30 cellular contexts compared by ENCODE assay signal in the genomic region with DNA sequence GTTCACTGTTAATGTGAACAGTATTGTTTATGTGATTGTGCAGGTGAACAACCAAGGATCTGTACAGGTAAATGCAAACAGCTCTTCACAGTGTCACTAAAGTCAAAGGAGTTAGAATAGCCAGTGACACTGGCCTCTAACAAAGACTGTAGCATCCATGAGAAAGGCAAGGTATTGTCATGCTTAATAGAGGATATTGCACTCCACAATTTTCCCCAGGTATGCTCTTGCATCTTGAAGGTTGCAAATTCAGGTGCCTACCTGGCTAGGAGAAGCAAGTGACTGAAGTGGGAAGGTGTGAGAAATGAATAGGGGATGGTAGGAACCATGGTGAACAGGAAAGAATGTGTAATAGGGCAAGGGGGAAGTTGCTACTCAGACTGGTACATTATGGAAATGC.
"Had no signal": no experiment of that assay in that cellular context is flagged by ENCODE, and none has a peak within 500 bp of the region (broad histone marks: within the 10 kb centered on the region; RNA-seq: fewer than 3 reads in every experiment).

No MANE protein-coding gene starts in this region.

- H3K4me1 Mint-ChIP-seq: activated CD4-positive, alpha-beta memory T cell treated with anti-CD3 and anti-CD28 coated beads, Interleukin-2, amount 10 ng/mL, durations not matched to agents 7 days and 5 days; activated CD4-positive, alpha-beta T cell treated with anti-CD3 and anti-CD28 coated beads, Interleukin-2, amount 10 ng/mL, durations not matched to agents 7 days and 5 days; activated T-helper 17 cell treated with anti-CD3 and anti-CD28 coated beads, Interleukin-2, amount 50 U/mL, for 72 hours; central memory CD8-positive, alpha-beta T cell; T-helper 17 cell had no signal

- H3K27me3 Mint-ChIP-seq: dendritic cell treated with granulocyte-macrophage colony-stimulating factor and Interleukin-4, amounts not matched to agents 40 ng/mL and 50 ng/mL, for 4 days had no signal

- H3K4me3 Mint-ChIP-seq: activated CD4-positive, alpha-beta memory T cell treated with anti-CD3 and anti-CD28 coated beads, Interleukin-2, amount 10 ng/mL, durations not matched to agents 7 days and 5 days; activated CD4-positive, alpha-beta T cell treated with anti-CD3 and anti-CD28 coated beads, Interleukin-2, amount 10 ng/mL, durations not matched to agents 7 days and 5 days; activated naive CD8-positive, alpha-beta T cell; activated T-cell treated with anti-CD3 and anti-CD28 coated beads, Interleukin-2, amount 50 U/mL, for 4 hours; activated T-helper 17 cell treated with anti-CD3 and anti-CD28 coated beads, Interleukin-2, amount 50 U/mL, for 72 hours; central memory CD8-positive, alpha-beta T cell; dendritic cell treated with granulocyte-macrophage colony-stimulating factor and Interleukin-4, amounts not matched to agents 40 ng/mL and 50 ng/mL, for 4 days; effector memory CD8-positive, alpha-beta T cell; T-helper 17 cell; T-helper 2 cell treated with Interferon-gamma antibody and Interleukin-4, amounts not matched to agents 5 μg/mL and 100 μg/mL, for 36 hours had no signal

- H3K27me3 ChIP-seq: brain microvascular endothelial cell had no signal

- H3K36me3 ChIP-seq: brain microvascular endothelial cell, esophagus squamous epithelium, WERI-Rb-1 had no signal

- H3K4me1 ChIP-seq: esophagus squamous epithelium had no signal

- H3K9me3 Mint-ChIP-seq: activated CD4-positive, alpha-beta memory T cell treated with anti-CD3 and anti-CD28 coated beads, Interleukin-2, amount 10 ng/mL, durations not matched to agents 7 days and 5 days; activated CD4-positive, alpha-beta T cell treated with anti-CD3 and anti-CD28 coated beads, Interleukin-2, amount 10 ng/mL, durations not matched to agents 7 days and 5 days; activated T-cell treated with anti-CD3 and anti-CD28 coated beads, Interleukin-2, amount 50 U/mL, for 4 hours; activated T-helper 17 cell treated with anti-CD3 and anti-CD28 coated beads, Interleukin-2, amount 50 U/mL, for 72 hours; central memory CD8-positive, alpha-beta T cell; effector memory CD8-positive, alpha-beta T cell; T-helper 2 cell treated with Interferon-gamma antibody and Interleukin-4, amounts not matched to agents 5 μg/mL and 100 μg/mL, for 36 hours had no signal

- H3K36me3 Mint-ChIP-seq: activated naive CD8-positive, alpha-beta T cell had no signal

- H3K4me3 ChIP-seq: coronary artery, dorsolateral prefrontal cortex, esophagus squamous epithelium had no signal

- H3K27ac Mint-ChIP-seq: activated CD4-positive, alpha-beta memory T cell treated with anti-CD3 and anti-CD28 coated beads, Interleukin-2, amount 10 ng/mL, durations not matched to agents 7 days and 5 days; activated CD4-positive, alpha-beta T cell treated with anti-CD3 and anti-CD28 coated beads, Interleukin-2, amount 10 ng/mL, durations not matched to agents 7 days and 5 days; activated naive CD8-positive, alpha-beta T cell; activated T-helper 17 cell treated with anti-CD3 and anti-CD28 coated beads, Interleukin-2, amount 50 U/mL, for 72 hours; dendritic cell treated with granulocyte-macrophage colony-stimulating factor and Interleukin-4, amounts not matched to agents 40 ng/mL and 50 ng/mL, for 4 days; effector memory CD8-positive, alpha-beta T cell; T-helper 17 cell; T-helper 2 cell treated with Interferon-gamma antibody and Interleukin-4, amounts not matched to agents 5 μg/mL and 100 μg/mL, for 36 hours had no signal

- DNase-seq: activated CD4-positive, alpha-beta memory T cell treated with anti-CD3 and anti-CD28 coated beads, Interleukin-2, amount 10 ng/mL, durations not matched to agents 7 days and 5 days; activated CD4-positive, alpha-beta T cell treated with anti-CD3 and anti-CD28 coated beads for 1 hour; activated CD4-positive, alpha-beta T cell treated with anti-CD3 and anti-CD28 coated beads for 4 hours; activated CD4-positive, alpha-beta T cell treated with anti-CD3 and anti-CD28 coated beads, Interleukin-2, amount 10 ng/mL, durations not matched to agents 7 days and 5 days; activated CD4-positive, alpha-beta T cell treated with anti-CD3 and anti-CD28 coated beads, Interleukin-2, amount 50 U/mL, for 4 hours; activated CD4-positive, CD25-positive, alpha-beta regulatory T cell; activated CD8-positive, alpha-beta memory T cell treated with anti-CD3 and anti-CD28 coated beads, Interleukin-2, amount 50 U/mL, for 48 hours; activated effector memory CD4-positive, alpha-beta T cell treated with Interleukin-2 at 50 U/mL for 16 hours; activated gamma-delta T cell treated with Interleukin-2 at 50 U/mL for 16 hours; activated naive CD4-positive, alpha-beta T cell treated with anti-CD3 and anti-CD28 coated beads, Interleukin-2, amount 50 U/mL, for 16 hours; activated naive CD4-positive, alpha-beta T cell treated with Interleukin-2 at 50 U/mL for 16 hours; activated T-cell treated with anti-CD3 and anti-CD28 coated beads for 4 hours; activated T-cell treated with anti-CD3 and anti-CD28 coated beads, Interleukin-2, amount 50 U/mL, for 4 hours; amniotic stem cell; brain microvascular endothelial cell; dorsolateral prefrontal cortex; effector memory CD8-positive, alpha-beta T cell; esophagus squamous epithelium; foreskin melanocyte; T-helper 1 cell; T-helper 17 cell; T1000; WERI-Rb-1 had no signal

- ATAC-seq: activated T-cell treated with anti-CD3 and anti-CD28 coated beads, Interleukin-2, amount 50 U/mL, for 4 hours; activated T-helper 17 cell treated with anti-CD3 and anti-CD28 coated beads, Interleukin-2, amount 50 U/mL, for 72 hours; effector memory CD8-positive, alpha-beta T cell; T-helper 17 cell had no signal

- H3K27ac ChIP-seq: brain microvascular endothelial cell, coronary artery, dorsolateral prefrontal cortex, epithelial cell of prostate, esophagus squamous epithelium, WERI-Rb-1 had no signal

- H3K9me3 ChIP-seq: esophagus squamous epithelium had no signal
